22 cellular contexts compared by ENCODE assay signal in the genomic region with DNA sequence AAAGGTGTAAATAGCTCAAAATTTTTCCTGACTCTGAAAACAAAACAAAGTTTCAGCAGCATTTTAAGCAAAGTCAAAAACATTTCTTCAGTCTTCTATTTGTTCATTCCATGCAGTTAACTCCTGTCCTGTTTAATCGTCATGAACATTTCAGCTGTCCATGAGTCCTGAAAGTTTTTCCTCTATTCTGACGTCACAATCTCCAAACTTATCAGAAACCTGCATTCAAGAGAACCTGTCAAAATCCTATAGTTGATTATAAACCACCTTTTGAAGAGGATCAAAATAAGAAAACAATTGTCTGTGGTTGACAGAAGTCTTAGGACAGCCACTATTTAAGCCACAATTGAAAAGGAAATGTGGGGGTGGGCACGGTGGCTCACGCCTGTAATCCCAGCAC. TPM values are rescaled to one million over a fixed set of nuclear protein-coding genes. Genes with fewer than 3 reads are reported as not detected.
DNase-seq lines count a peak whose midpoint lies in the region; ATAC-seq, FAIRE-seq and TF ChIP-seq lines count a peak whose summit lies in the region.
"Had no signal": no experiment of that assay in that cellular context is flagged by ENCODE, and none has a peak within 500 bp of the region (broad histone marks: within the 10 kb centered on the region; RNA-seq: fewer than 3 reads in every experiment).

No MANE protein-coding gene starts in this region.

- TF ChIP-seq CTCF in RWPE1 (conservative IDR thresholded peaks at IDR 0.05; ENCODE audit: low read depth), result no peak
- TF ChIP-seq CTCF in K562 (IDR thresholded peaks at IDR 0.05 in 2 of 3, conservative IDR thresholded peaks at IDR 0.05 in 1 of 3; ENCODE audit: insufficient read depth in 2 of 3, low read depth in 1 of 3, low read length in 3 of 3), result no peak

- TSS peak; percentile 27 for BruUV-seq in K562 (replicated peaks; lab: Mats Ljungman, UMichigan)

- FAIRE-seq in K562 (lab: Jason Lieb, UNC), result no peak
- FAIRE-seq: GM12891, GM18507, H54 had no signal

- H3K36me3 ChIP-seq in K562 (ENCODE audit: control insufficient read depth, insufficient read depth, low read length), result no peaks in the 10 kb centered on the region
- H3K36me3 ChIP-seq: HAP-1 had no signal

- POLR2A ChIA-PET in RWPE1 (lab: Yijun Ruan, JAX; ENCODE audit: low non-redundant PET) (no interaction called here), K562 (lab: Yijun Ruan, JAX) (interaction anchor here (1.1 kb wide), 1 partner anchor 38 kb away, joined by 3 read pairs; no protein-coding TSS in a partner anchor)

- H3K27ac ChIP-seq in RWPE1 (peak overlapping the region; percentile 42; the same call in 1 of the 2 replicates), K562 (ENCODE audit: extremely low read depth, low read depth, low read length) (no peak overlapping the region)

- no peak for TF ChIP-seq EP300 in K562 (IDR thresholded peaks at IDR 0.05; ENCODE audit: low read length)

- DNase-seq in RWPE1 (ENCODE audit: low spot score) (no peak), K562 (ENCODE audit: extremely low read depth in 1 of 4, low spot score in 3 of 4) (no peak), HuH-7.5 (ENCODE audit: low spot score) (no peak)
- DNase-seq: C1 segment of cervical spinal cord; Calu3; CD4-positive, alpha-beta memory T cell; COR-L47; DMS53; DMS79 treated with DMSO at 0.1 percent for 48 hours; GF-D8; GOT3; HFFc6 had no signal

- in situ Hi-C loops in K562 (cut with MboI), result loop anchor here (5.0 kb wide), 1 partner anchor 129 kb away; no protein-coding TSS in a partner anchor

- no peaks in the 10 kb centered on the region for H4K20me1 ChIP-seq in K562 (replicated peaks; ENCODE audit: control insufficient read depth, insufficient read depth, low read length)

- CTCF ChIA-PET in RWPE1 (lab: Yijun Ruan, JAX), result interaction anchor here (0.6 kb wide), 1 partner anchor 56 kb away, joined by 3 read pairs; no protein-coding TSS in a partner anchor
- CTCF ChIA-PET in K562 (lab: Yijun Ruan, JAX; ENCODE audit: low intra/inter-chr PET ratio), result no interaction called here

- no peak for TF ChIP-seq POLR2A in K562 (conservative IDR thresholded peaks at IDR 0.05)

- H3K4me2 ChIP-seq in K562 (ENCODE audit: insufficient read depth, low read length), result no peak overlapping the region

- WGBS in K562 (ENCODE audit: insufficient coverage, low coverage, missing lambda C conversion rate), result 38% methylated on average over 4 of the region's 4 CpGs

- no peaks in the 10 kb centered on the region for H3K9me1 ChIP-seq in K562 (ENCODE audit: control insufficient read depth, insufficient read depth, low read length)

- H3K27me3 ChIP-seq in K562 (ENCODE audit: control insufficient read depth in 2 of 2, insufficient read depth in 2 of 2, low read length in 2 of 2), result no peaks in the 10 kb centered on the region

- ATAC-seq in K562 (no peak), HG03108 (IDR thresholded peaks at IDR 0.05; ENCODE audit: unreplicated experiment) (no peak)

- H3K9ac ChIP-seq in K562 (ENCODE audit: insufficient read depth in 1 of 2, low read depth in 2 of 2, low read length in 2 of 2), result no peak overlapping the region

- H3K9me3 ChIP-seq in K562 (replicated peaks; ENCODE audit: control insufficient read depth, insufficient read depth, low read depth, low read length), result no peaks in the 10 kb centered on the region
- H3K9me3 ChIP-seq: HAP-1 had no signal

- peak overlapping the region; percentile 48 for H2AFZ ChIP-seq in K562 (ENCODE audit: low read depth, low read length)

- no peak overlapping the region for H3K4me3 ChIP-seq in K562

- peaks cover 3 to 18% of the 10 kb centered on the region in 2 experiments; a peak in 4 of 5 replicates for H3K4me1 ChIP-seq in K562 (replicated peaks in 1 of 2; ENCODE audit: control insufficient read depth in 2 of 2, insufficient read depth in 2 of 2, low read length in 2 of 2)

- intact Hi-C loops in K562 (cut with micrococcal nuclease), result no loop called here

- H3K79me2 ChIP-seq in K562 (ENCODE audit: control insufficient read depth, insufficient read depth, low read length), result no peaks in the 10 kb centered on the region

- TF ChIP-seq RAD21 in K562 (CRISPR knock-in tag; conservative IDR thresholded peaks at IDR 0.05 in 1 of 2, IDR thresholded peaks at IDR 0.05 in 1 of 2), result no peak

RNA-seq across cellular contexts. Expression of a gene that starts 15.4 kb away (rescaled TPM):
- not detected in 2 replicates for total RNA-seq in K562 (2011; cell fraction: chromatin; rRNA removed; ENCODE audit: low replicate concordance)
- not detected in 2 replicates for total RNA-seq in K562 (2011; cell fraction: nucleolus; rRNA removed)
- total RNA-seq in K562 (2011; cell fraction: nucleoplasm; rRNA removed), result not detected in 2 replicates
- not detected in 2 replicates for total RNA-seq in K562 (2014; rRNA removed)
- not detected in 2 replicates for total RNA-seq in K562 (2014; rRNA removed; fragmentation: Illumina TruSeq; extraction: Trizol)
- total RNA-seq in K562 (2015; rRNA removed; fragmentation: Illumina TruSeq; extraction: Trizol), result not detected in 2 replicates
- total RNA-seq in K562 (2021), result not detected in 2 replicates
- not detected in 2 replicates for polyA plus RNA-seq in K562 (2011; rRNA removed)
- polyA plus RNA-seq in K562 (2011; cell fraction: cytosol; rRNA removed), result not detected in 2 replicates
- not detected in 2 replicates for polyA plus RNA-seq in K562 (2011; cell fraction: nucleus; rRNA removed)
- polyA plus RNA-seq in K562 (2012), result not detected in 2 replicates
- not detected in 2 replicates for polyA plus RNA-seq in K562 (2014; fragmentation: Illumina TruSeq; extraction: Trizol)
- polyA plus RNA-seq in K562 (2014; fragmentation: Nextera tagmentation; extraction: Ambion mirVana), result not detected
- not detected in 2 replicates for polyA plus RNA-seq in K562 (2014; rRNA removed)
- polyA minus RNA-seq in K562 (2011; rRNA and poly(A)+ RNA removed), result not detected in 2 replicates
- polyA minus RNA-seq in K562 (2011; cell fraction: cytosol; rRNA and poly(A)+ RNA removed), result not detected in 2 replicates
- not detected in 2 replicates for polyA minus RNA-seq in K562 (2011; cell fraction: nucleus; rRNA and poly(A)+ RNA removed)
- total RNA-seq: A172; A673; Calu3; CD4-positive, alpha-beta memory T cell; Daoy; G401 had no signal
- polyA plus RNA-seq: CD4-positive, alpha-beta memory T cell had no signal

RNA-seq across cellular contexts. Expression of a gene that starts 38.4 kb away (rescaled TPM):
- 13.0 and 14.3 TPM in 2 replicates for total RNA-seq in K562 (2011; cell fraction: chromatin; rRNA removed; ENCODE audit: low replicate concordance)
- total RNA-seq in K562 (2011; cell fraction: nucleolus; rRNA removed), result 15.5 and 17.0 TPM in 2 replicates
- 22.1 and 26.9 TPM in 2 replicates for total RNA-seq in K562 (2011; cell fraction: nucleoplasm; rRNA removed)
- total RNA-seq in K562 (2014; rRNA removed) (71.8 and 79.9 TPM in 2 replicates), K562 (2014; rRNA removed; fragmentation: Illumina TruSeq; extraction: Trizol) (53.5 and 59.0 TPM in 2 replicates), K562 (2015; rRNA removed; fragmentation: Illumina TruSeq; extraction: Trizol) (67.2 and 74.9 TPM in 2 replicates), K562 (2021) (63.5 and 72.7 TPM in 2 replicates)
- polyA plus RNA-seq in K562 (2011; rRNA removed) (40.9 and 53.0 TPM in 2 replicates), K562 (2014; fragmentation: Illumina TruSeq; extraction: Trizol) (110 and 117 TPM in 2 replicates), K562 (2014; fragmentation: Nextera tagmentation; extraction: Ambion mirVana) (100 to 1,000 TPM; 197 to 254 TPM), K562 (2014; rRNA removed) (75.7 and 80.1 TPM in 2 replicates)
- polyA plus RNA-seq in K562 (2011; cell fraction: cytosol; rRNA removed), result 54.1 and 55.7 TPM in 2 replicates
- 36.7 and 37.1 TPM in 2 replicates for polyA plus RNA-seq in K562 (2011; cell fraction: nucleus; rRNA removed)
- polyA plus RNA-seq in K562 (2012), result 86.1 and 99.9 TPM in 2 replicates
- 91.2 and 94.5 TPM in 2 replicates for polyA minus RNA-seq in K562 (2011; rRNA and poly(A)+ RNA removed)
- 12.2 and 13.6 TPM in 2 replicates for polyA minus RNA-seq in K562 (2011; cell fraction: cytosol; rRNA and poly(A)+ RNA removed)
- 6.5 and 14.0 TPM in 2 replicates for polyA minus RNA-seq in K562 (2011; cell fraction: nucleus; rRNA and poly(A)+ RNA removed)

RNA-seq across cellular contexts. Expression of a gene that starts 41.1 kb away (rescaled TPM):
- 0.46 and 2.7 TPM in 2 replicates for total RNA-seq in K562 (2011; cell fraction: chromatin; rRNA removed; ENCODE audit: low replicate concordance)
- 2.5 and 3.3 TPM in 2 replicates for total RNA-seq in K562 (2011; cell fraction: nucleolus; rRNA removed)
- 1.8 and 2.9 TPM in 2 replicates for total RNA-seq in K562 (2011; cell fraction: nucleoplasm; rRNA removed)
- total RNA-seq in K562 (2014; rRNA removed) (0.68 and 0.90 TPM in 2 replicates), K562 (2014; rRNA removed; fragmentation: Illumina TruSeq; extraction: Trizol) (0.19 and 0.22 TPM in 2 replicates), K562 (2015; rRNA removed; fragmentation: Illumina TruSeq; extraction: Trizol) (0.58 and 0.75 TPM in 2 replicates), K562 (2021) (0.49 and 0.92 TPM in 2 replicates)
- polyA plus RNA-seq in K562 (2011; rRNA removed) (1.2 and 2.3 TPM in 2 replicates), K562 (2014; fragmentation: Illumina TruSeq; extraction: Trizol) (0.96 and 1.7 TPM in 2 replicates), K562 (2014; fragmentation: Nextera tagmentation; extraction: Ambion mirVana) (1 to 10 TPM; 1.0 to 1.7 TPM), K562 (2014; rRNA removed) (1.8 TPM in 2 replicates)
- 2.0 and 3.9 TPM in 2 replicates for polyA plus RNA-seq in K562 (2011; cell fraction: cytosol; rRNA removed)
- polyA plus RNA-seq in K562 (2011; cell fraction: nucleus; rRNA removed), result 0.77 and 1.7 TPM in 2 replicates
- polyA plus RNA-seq in K562 (2012), result 1.8 and 7.5 TPM in 2 replicates
- polyA minus RNA-seq in K562 (2011; rRNA and poly(A)+ RNA removed), result 1.5 TPM in 1 of 2 replicates, not detected in the other
- polyA minus RNA-seq in K562 (2011; cell fraction: cytosol; rRNA and poly(A)+ RNA removed), result 2.3 and 4.2 TPM in 2 replicates
- polyA minus RNA-seq in K562 (2011; cell fraction: nucleus; rRNA and poly(A)+ RNA removed), result 1.2 and 1.4 TPM in 2 replicates
- total RNA-seq: A172; A673; CD4-positive, alpha-beta memory T cell; Daoy had no signal
- polyA plus RNA-seq: CD4-positive, alpha-beta memory T cell had no signal

RNA-seq across cellular contexts. Expression of a gene that starts 45.2 kb away (rescaled TPM):
- not detected in 2 replicates for total RNA-seq in K562 (2011; cell fraction: chromatin; rRNA removed; ENCODE audit: low replicate concordance)
- not detected in 2 replicates for total RNA-seq in K562 (2011; cell fraction: nucleolus; rRNA removed)
- total RNA-seq in K562 (2011; cell fraction: nucleoplasm; rRNA removed), result not detected in 2 replicates
- total RNA-seq in K562 (2014; rRNA removed) (not detected in 2 replicates), K562 (2014; rRNA removed; fragmentation: Illumina TruSeq; extraction: Trizol) (not detected in 2 replicates), K562 (2015; rRNA removed; fragmentation: Illumina TruSeq; extraction: Trizol) (not detected in 2 replicates), K562 (2021) (not detected in 2 replicates)
- polyA plus RNA-seq in K562 (2011; rRNA removed) (not detected in 2 replicates), K562 (2014; fragmentation: Illumina TruSeq; extraction: Trizol) (not detected in 2 replicates), K562 (2014; fragmentation: Nextera tagmentation; extraction: Ambion mirVana) (not detected), K562 (2014; rRNA removed) (not detected in 2 replicates)
- not detected in 2 replicates for polyA plus RNA-seq in K562 (2011; cell fraction: cytosol; rRNA removed)
- not detected in 2 replicates for polyA plus RNA-seq in K562 (2011; cell fraction: nucleus; rRNA removed)
- polyA plus RNA-seq in K562 (2012), result not detected in 2 replicates
- not detected in 2 replicates for polyA minus RNA-seq in K562 (2011; rRNA and poly(A)+ RNA removed)
- not detected in 2 replicates for polyA minus RNA-seq in K562 (2011; cell fraction: cytosol; rRNA and poly(A)+ RNA removed)
- polyA minus RNA-seq in K562 (2011; cell fraction: nucleus; rRNA and poly(A)+ RNA removed), result not detected in 2 replicates
- total RNA-seq: A172; A673; Calu3; CD4-positive, alpha-beta memory T cell; Daoy; G401; HFFc6 had no signal
- polyA plus RNA-seq: BJ; CD4-positive, alpha-beta memory T cell had no signal

RNA-seq across cellular contexts. Expression of a gene that starts 47.8 kb away (rescaled TPM):
- 56.6 and 74.7 TPM in 2 replicates for total RNA-seq in K562 (2011; cell fraction: chromatin; rRNA removed; ENCODE audit: low replicate concordance)
- total RNA-seq in K562 (2011; cell fraction: nucleolus; rRNA removed), result 60.5 and 60.8 TPM in 2 replicates
- 67.6 and 104 TPM in 2 replicates for total RNA-seq in K562 (2011; cell fraction: nucleoplasm; rRNA removed)
- total RNA-seq in K562 (2014; rRNA removed) (86.0 and 124 TPM in 2 replicates), K562 (2014; rRNA removed; fragmentation: Illumina TruSeq; extraction: Trizol) (71.5 and 84.6 TPM in 2 replicates), K562 (2015; rRNA removed; fragmentation: Illumina TruSeq; extraction: Trizol) (77.4 and 80.0 TPM in 2 replicates), K562 (2021) (66.4 and 71.3 TPM in 2 replicates)
- polyA plus RNA-seq in K562 (2011; rRNA removed) (62.6 and 76.1 TPM in 2 replicates), K562 (2014; fragmentation: Illumina TruSeq; extraction: Trizol) (104 and 110 TPM in 2 replicates), K562 (2014; fragmentation: Nextera tagmentation; extraction: Ambion mirVana) (10 to 100 TPM; 91.1 to 97.5 TPM), K562 (2014; rRNA removed) (85.3 and 93.5 TPM in 2 replicates)
- polyA plus RNA-seq in K562 (2011; cell fraction: cytosol; rRNA removed), result 119 and 150 TPM in 2 replicates
- polyA plus RNA-seq in K562 (2011; cell fraction: nucleus; rRNA removed), result 63.9 and 70.2 TPM in 2 replicates
- polyA plus RNA-seq in K562 (2012), result 95.8 and 155 TPM in 2 replicates
- polyA minus RNA-seq in K562 (2011; rRNA and poly(A)+ RNA removed), result 53.8 and 69.6 TPM in 2 replicates
- polyA minus RNA-seq in K562 (2011; cell fraction: cytosol; rRNA and poly(A)+ RNA removed), result 81.5 and 96.2 TPM in 2 replicates
- polyA minus RNA-seq in K562 (2011; cell fraction: nucleus; rRNA and poly(A)+ RNA removed), result 34.2 and 46.9 TPM in 2 replicates
